Comparison of ENCODE assay signal across 11 cellular contexts in the genomic region with DNA sequence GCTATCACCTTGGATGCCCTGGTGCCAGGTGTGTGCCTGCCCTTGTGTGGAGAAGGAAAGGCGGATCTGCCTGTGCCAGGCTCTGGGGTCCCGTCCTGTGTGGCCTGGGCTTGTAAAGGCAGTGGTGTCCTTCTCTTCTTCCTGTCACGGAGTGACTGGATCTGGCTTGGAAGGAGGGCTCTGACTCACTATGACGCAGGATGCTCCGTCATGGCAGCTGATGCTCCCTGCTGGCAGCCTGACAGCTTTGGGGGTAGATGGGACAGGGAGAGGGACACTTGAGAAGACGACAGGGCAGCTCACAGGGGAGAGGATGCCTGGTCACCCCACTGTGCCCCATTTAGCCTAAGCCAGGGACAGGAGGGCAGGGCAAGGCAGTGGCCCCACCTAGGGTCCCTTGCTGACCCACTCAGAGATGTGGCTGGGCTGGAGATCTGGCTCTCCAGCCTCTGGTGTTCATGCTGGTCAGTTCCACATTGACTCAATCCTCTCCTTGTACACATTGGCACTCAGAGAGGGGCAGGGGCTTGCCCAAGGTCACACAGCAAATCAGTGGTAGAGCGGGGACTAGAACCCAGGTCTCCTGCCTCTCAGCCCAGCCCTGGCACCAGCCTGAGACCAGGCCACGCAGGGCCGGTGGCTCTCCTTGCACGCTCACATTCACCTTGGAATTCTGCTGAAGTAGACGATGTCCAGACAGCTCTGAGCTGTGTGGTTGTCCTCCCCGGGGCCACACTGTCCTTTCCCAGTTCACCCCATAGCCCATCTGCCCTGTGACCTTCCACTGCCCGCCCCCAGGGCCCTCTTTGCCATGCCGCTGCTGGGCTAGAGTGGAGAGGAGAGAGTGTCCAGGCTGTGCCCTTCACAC. TPM values are rescaled to one million over a fixed set of nuclear protein-coding genes. Genes with fewer than 3 reads are reported as not detected.
DNase-seq lines count a peak whose midpoint lies in the region; ATAC-seq and TF ChIP-seq lines count a peak whose summit lies in the region.
"Had no signal": no experiment of that assay in that cellular context is flagged by ENCODE, and none has a peak within 500 bp of the region (broad histone marks: within the 10 kb centered on the region; RNA-seq: fewer than 3 reads in every experiment).

No MANE protein-coding gene starts in this region.

- TF ChIP-seq POLR2A in body of pancreas (IDR thresholded peaks at IDR 0.05): no peak

- peaks cover 26% of the 10 kb centered on the region for H3K4me1 ChIP-seq in body of pancreas

- WGBS in body of pancreas, 2 donors: 81 to 93% methylated on average over 9 to 14 of the region's 14 CpGs

- H3K27me3 ChIP-seq in brain microvascular endothelial cell (replicated peaks): no peaks in the 10 kb centered on the region
- H3K27me3 ChIP-seq in body of pancreas: no peaks in the 10 kb centered on the region

- H3K4me3 ChIP-seq in AG09309 (ENCODE audit: control insufficient read depth, low read depth, low read length) (no peak overlapping the region), brain microvascular endothelial cell (ENCODE audit: low read depth, low read length) (no peak overlapping the region), body of pancreas (no peak overlapping the region)
- H3K4me3 ChIP-seq: prostate gland had no signal

- H3K27ac ChIP-seq in brain microvascular endothelial cell: peak overlapping the region; percentile 27
- H3K27ac ChIP-seq in body of pancreas: no peak overlapping the region
- H3K27ac ChIP-seq: prostate gland had no signal

- H3K36me3 ChIP-seq in brain microvascular endothelial cell (replicated peaks) (no peaks in the 10 kb centered on the region), body of pancreas (replicated peaks in 1 of 2; ENCODE audit: insufficient read depth in 1 of 2, low read depth in 2 of 2) (no peaks in the 10 kb centered on the region)
- H3K36me3 ChIP-seq: prostate gland had no signal

- in situ Hi-C loops in brain microvascular endothelial cell (cut with HindIII; ENCODE audit: low pct_ligation_motif_present, low sequenced_read_pairs): no loop called here

- ATAC-seq in body of pancreas: no peak
- ATAC-seq: stimulated activated effector memory CD8-positive, alpha-beta T cell treated with anti-CD3 and anti-CD28 coated beads, Interleukin-12 subunit alpha, Interleukin-12 subunit beta, amount 100 ng/mL, for 72 hours had no signal

- H3K9me3 ChIP-seq in body of pancreas: no peaks in the 10 kb centered on the region
- H3K9me3 ChIP-seq: prostate gland had no signal

- DNase-seq in AG09309 (ENCODE audit: low read depth) (peak; percentile 77), HT1080 (ENCODE audit: low read depth) (peak; percentile 94), brain microvascular endothelial cell (peak; percentile 93), lung microvascular endothelial cell (ENCODE audit: low read depth in 2 of 2) (peak; percentile 60 to 86), GF-D8 (lab: John Stamatoyannopoulos, UW) (no peak), NCI-H1417 (lab: John Stamatoyannopoulos, UW) (no peak), posterior cingulate gyrus (no peak), body of pancreas (no peak)
- DNase-seq: NCI-H187 treated with DMSO at 0.1 percent for 48 hours had no signal

- intact Hi-C loops in posterior cingulate gyrus (cut with DNase I) (loop anchor here (5.0 kb wide), 1 partner anchor 361 kb away; a partner anchor contains a TSS), body of pancreas (cut with DNase I) (loop anchor here (10.0 kb wide), 1 partner anchor 279 kb away; a partner anchor contains a TSS)

- TF ChIP-seq CTCF in AG09309 (IDR thresholded peaks at IDR 0.05; ENCODE audit: control insufficient read depth, insufficient read depth, low read depth, low read length, missing control alignments) (no peak), brain microvascular endothelial cell (IDR thresholded peaks at IDR 0.05; ENCODE audit: low read depth, low read length, missing control alignments) (no peak), body of pancreas (IDR thresholded peaks at IDR 0.05) (no peak)

RNA-seq across cellular contexts. Expression of a gene that starts 2.8 kb away (rescaled TPM):
- 0.30 and 2.1 TPM in 2 replicates for total RNA-seq in HT1080 (2014; rRNA removed; shearing (Covaris generic))
- 3.5 and 3.6 TPM in 2 replicates for polyA plus RNA-seq in HT1080 (2015; cell fraction: cytosol; rRNA removed)
- polyA plus RNA-seq in HT1080 (2015; cell fraction: nucleus; rRNA removed): 0.79 and 1.2 TPM in 2 replicates
- total RNA-seq in lung microvascular endothelial cell (0.22 TPM in 1 of 2 replicates, not detected in the other), body of pancreas (1 to 10 TPM in 1 of 2 donors, not detected in 1; 4.2 TPM)
- total RNA-seq: prostate gland had no signal

RNA-seq across cellular contexts. Expression of a gene that starts 32.7 kb away (rescaled TPM):
- total RNA-seq in HT1080 (2014; rRNA removed; shearing (Covaris generic)): not detected in 2 replicates
- polyA plus RNA-seq in HT1080 (2015; cell fraction: cytosol; rRNA removed): not detected in 2 replicates
- 0.22 TPM in 1 of 2 replicates, not detected in the other for polyA plus RNA-seq in HT1080 (2015; cell fraction: nucleus; rRNA removed)
- total RNA-seq in lung microvascular endothelial cell (under 0.01 TPM in 1 of 2 replicates, not detected in the other), body of pancreas (1 to 10 TPM in 1 of 2 donors, not detected in 1; 1.3 TPM)

RNA-seq across cellular contexts. Expression of a gene that starts 54.4 kb away (rescaled TPM):
- not detected in 2 replicates for total RNA-seq in HT1080 (2014; rRNA removed; shearing (Covaris generic))
- not detected in 2 replicates for polyA plus RNA-seq in HT1080 (2015; cell fraction: cytosol; rRNA removed)
- polyA plus RNA-seq in HT1080 (2015; cell fraction: nucleus; rRNA removed): not detected in 2 replicates
- total RNA-seq in lung microvascular endothelial cell (not detected in 2 replicates), body of pancreas (1 to 10 TPM; 2.1 to 4.0 TPM)

RNA-seq across cellular contexts. Expression of a gene that starts 58.4 kb away (rescaled TPM):
- total RNA-seq in HT1080 (2014; rRNA removed; shearing (Covaris generic)): not detected in 2 replicates
- not detected in 2 replicates for polyA plus RNA-seq in HT1080 (2015; cell fraction: cytosol; rRNA removed)
- not detected in 2 replicates for polyA plus RNA-seq in HT1080 (2015; cell fraction: nucleus; rRNA removed)
- total RNA-seq in lung microvascular endothelial cell (not detected in 2 replicates), body of pancreas (10 to 100 TPM in 1 of 2 donors, 1 to 10 TPM in 1; 5.7 to 39.9 TPM)

Comparison
In these comparisons a context has a peak if more than half of its experiments do, and no peak if none do; other contexts are left out.
1. DNase-seq: peak in AG09309 (single experiment), HT1080 (single experiment), brain microvascular endothelial cell (single experiment) and lung microvascular endothelial cell (2 of 2); none in GF-D8 (single experiment), NCI-H1417 (0 of 3), posterior cingulate gyrus (0 of 10) and body of pancreas (0 of 4).